ENCODE assay signal across 21 cellular contexts in the genomic region with DNA sequence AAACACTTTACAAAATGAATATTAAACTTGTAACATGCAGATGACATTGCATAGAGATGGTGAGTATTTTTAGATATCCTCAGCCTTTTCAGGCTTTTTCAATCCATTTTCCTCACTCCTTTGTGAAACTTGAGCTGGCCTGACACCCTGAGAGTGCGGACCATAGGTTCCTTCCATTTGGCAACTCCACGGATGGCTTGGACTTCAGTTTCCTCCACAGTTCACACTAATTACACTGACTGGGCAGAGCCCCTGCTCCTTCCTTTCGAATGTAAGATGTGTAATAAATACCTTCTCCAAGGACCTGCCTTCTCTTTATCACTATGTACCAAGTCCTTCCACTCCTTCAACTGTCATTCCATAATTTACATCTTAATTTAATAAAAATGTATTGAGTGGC.
DNase-seq lines count a peak whose midpoint lies in the region; ATAC-seq and TF ChIP-seq lines count a peak whose summit lies in the region.
"Had no signal": no experiment of that assay in that cellular context is flagged by ENCODE, and none has a peak within 500 bp of the region (broad histone marks: within the 10 kb centered on the region; RNA-seq: fewer than 3 reads in every experiment).

No MANE protein-coding gene starts in this region.

- DNase-seq in NCI-H69 (lab: John Stamatoyannopoulos, UW) (peak; percentile 46), hepatocyte (ENCODE audit: low spot score) (peak; percentile 25), neural crest cell (ENCODE audit: low read depth, low spot score) (no peak), lower leg skin (ENCODE audit: low spot score in 2 of 2) (no peak), ACHN (no peak)
- DNase-seq in activated CD8-positive, alpha-beta T cell treated with anti-CD3 and anti-CD28 coated beads for 36 hours = no peak
- no peak for DNase-seq in activated CD8-positive, alpha-beta memory T cell treated with anti-CD3 and anti-CD28 coated beads, Interleukin-2, amount 10 ng/mL, durations not matched to agents 7 days and 5 days
- DNase-seq: BE2C; Calu3; CD8-positive, alpha-beta memory T cell; HCEC 1CT; NCI-H1048; NCI-H1694 treated with DMSO at 0.1 percent for 48 hours; NCI-H2227 treated with DMSO at 0.1 percent for 48 hours; NCI-H526 treated with DMSO at 0.1 percent for 48 hours; SIG-M5 had no signal

- no peaks in the 10 kb centered on the region for H3K4me1 ChIP-seq in hepatocyte (ENCODE audit: insufficient read depth)
- H3K4me1 ChIP-seq: BE2C had no signal

- H3K4me3 ChIP-seq in hepatocyte (no peak overlapping the region), lower leg skin (ENCODE audit: low read depth, poor library complexity, severe bottlenecking) (no peak overlapping the region)
- H3K4me3 ChIP-seq: SK-N-MC had no signal

- no peaks in the 10 kb centered on the region for H3K9me2 ChIP-seq in hepatocyte (replicated peaks; ENCODE audit: insufficient read depth)

- no peak for ATAC-seq in activated CD8-positive, alpha-beta T cell treated with anti-CD3 and anti-CD28 coated beads for 36 hours
- no peak for ATAC-seq in activated CD8-positive, alpha-beta memory T cell treated with anti-CD3 and anti-CD28 coated beads, Interleukin-2, amount 10 ng/mL, durations not matched to agents 7 days and 5 days
- ATAC-seq: Panc1 had no signal

- peak overlapping the region; percentile 94 for H3K27ac Mint-ChIP-seq in neural crest cell (ENCODE audit: unreplicated experiment)
- no peak overlapping the region for H3K27ac Mint-ChIP-seq in activated CD8-positive, alpha-beta T cell treated with anti-CD3 and anti-CD28 coated beads for 36 hours
- no peak overlapping the region for H3K27ac Mint-ChIP-seq in activated CD8-positive, alpha-beta memory T cell treated with anti-CD3 and anti-CD28 coated beads, Interleukin-2, amount 10 ng/mL, durations not matched to agents 7 days and 5 days
- H3K27ac Mint-ChIP-seq: CD8-positive, alpha-beta memory T cell had no signal

- CTCF ChIA-PET in activated CD8-positive, alpha-beta T cell treated with anti-CD3 and anti-CD28 coated beads for 36 hours (lab: Charles Lee) = no interaction called here
- CTCF ChIA-PET in activated CD8-positive, alpha-beta memory T cell treated with anti-CD3 and anti-CD28 coated beads, Interleukin-2, amount 10 ng/mL, durations not matched to agents 7 days and 5 days (lab: Charles Lee) = no interaction called here

- no peaks in the 10 kb centered on the region for H4K20me1 ChIP-seq in hepatocyte (ENCODE audit: insufficient read depth, poor library complexity, severe bottlenecking)

- no peaks in the 10 kb centered on the region for H3K27me3 ChIP-seq in hepatocyte
- H3K27me3 ChIP-seq: BE2C had no signal

- peaks cover 13% of the 10 kb centered on the region for H3K9me3 Mint-ChIP-seq in neural crest cell
- peaks cover 3% of the 10 kb centered on the region for H3K9me3 Mint-ChIP-seq in activated CD8-positive, alpha-beta T cell treated with anti-CD3 and anti-CD28 coated beads for 36 hours
- H3K9me3 Mint-ChIP-seq in activated CD8-positive, alpha-beta memory T cell treated with anti-CD3 and anti-CD28 coated beads, Interleukin-2, amount 10 ng/mL, durations not matched to agents 7 days and 5 days (ENCODE audit: low read depth) = no peaks in the 10 kb centered on the region

- intact Hi-C loops in lower leg skin (cut with DNase I; ENCODE audit: low total_unique reads) = no loop called here
- intact Hi-C loops in activated CD8-positive, alpha-beta T cell treated with anti-CD3 and anti-CD28 coated beads for 36 hours (cut with micrococcal nuclease) = no loop called here

- POLR2A ChIA-PET in activated CD8-positive, alpha-beta T cell treated with anti-CD3 and anti-CD28 coated beads for 36 hours (lab: Charles Lee) = no interaction called here

- no peaks in the 10 kb centered on the region for H3K36me3 ChIP-seq in hepatocyte (replicated peaks; ENCODE audit: insufficient read depth, low read depth)
- H3K36me3 ChIP-seq: BE2C had no signal

- in situ Hi-C loops in ACHN (cut with HindIII; ENCODE audit: low pct_ligation_motif_present, low pct_unique_long_range_greater_than_20kb, low sequenced_read_pairs) = no loop called here

- H3K79me2 ChIP-seq in hepatocyte = no peaks in the 10 kb centered on the region

- H3K4me3 Mint-ChIP-seq in neural crest cell = no peak overlapping the region
- H3K4me3 Mint-ChIP-seq in activated CD8-positive, alpha-beta T cell treated with anti-CD3 and anti-CD28 coated beads for 36 hours = no peak overlapping the region
- no peak overlapping the region for H3K4me3 Mint-ChIP-seq in activated CD8-positive, alpha-beta memory T cell treated with anti-CD3 and anti-CD28 coated beads, Interleukin-2, amount 10 ng/mL, durations not matched to agents 7 days and 5 days
- H3K4me3 Mint-ChIP-seq: CD14-positive monocyte; CD8-positive, alpha-beta memory T cell had no signal

- no peak for TF ChIP-seq CTCF in hepatocyte (IDR thresholded peaks at IDR 0.05; ENCODE audit: poor library complexity)
- TF ChIP-seq CTCF in neural crest cell (conservative IDR thresholded peaks at IDR 0.05) = no peak
- TF ChIP-seq CTCF in lower leg skin (IDR thresholded peaks at IDR 0.05) = no peak
- no peak for TF ChIP-seq CTCF in activated CD8-positive, alpha-beta T cell treated with anti-CD3 and anti-CD28 coated beads for 36 hours (IDR thresholded peaks at IDR 0.05)

- peak overlapping the region; percentile 30 for H3K4me2 ChIP-seq in hepatocyte

- no peaks in the 10 kb centered on the region for H3K9me3 ChIP-seq in hepatocyte (ENCODE audit: low read depth)
- H3K9me3 ChIP-seq: BE2C had no signal

- H2AFZ ChIP-seq in hepatocyte = no peak overlapping the region

- H3K36me3 Mint-ChIP-seq in neural crest cell (ENCODE audit: low read depth) = peaks cover 18% of the 10 kb centered on the region
- no peaks in the 10 kb centered on the region for H3K36me3 Mint-ChIP-seq in activated CD8-positive, alpha-beta T cell treated with anti-CD3 and anti-CD28 coated beads for 36 hours (ENCODE audit: low read depth)
- no peaks in the 10 kb centered on the region for H3K36me3 Mint-ChIP-seq in activated CD8-positive, alpha-beta memory T cell treated with anti-CD3 and anti-CD28 coated beads, Interleukin-2, amount 10 ng/mL, durations not matched to agents 7 days and 5 days
- H3K36me3 Mint-ChIP-seq: CD14-positive monocyte had no signal

- H3K27ac ChIP-seq in hepatocyte = peak overlapping the region; percentile 69
- H3K27ac ChIP-seq: HL-60, RWPE1, SK-N-MC had no signal

- H3K27me3 Mint-ChIP-seq in neural crest cell (ENCODE audit: low read depth) = no peaks in the 10 kb centered on the region
- H3K27me3 Mint-ChIP-seq in activated CD8-positive, alpha-beta T cell treated with anti-CD3 and anti-CD28 coated beads for 36 hours = peaks cover 2% of the 10 kb centered on the region
- H3K27me3 Mint-ChIP-seq in activated CD8-positive, alpha-beta memory T cell treated with anti-CD3 and anti-CD28 coated beads, Interleukin-2, amount 10 ng/mL, durations not matched to agents 7 days and 5 days = no peaks in the 10 kb centered on the region

- no peak for TF ChIP-seq POLR2A in lower leg skin (IDR thresholded peaks at IDR 0.05)

- peaks cover 62% of the 10 kb centered on the region for H3K4me1 Mint-ChIP-seq in neural crest cell
- peaks cover 5% of the 10 kb centered on the region for H3K4me1 Mint-ChIP-seq in activated CD8-positive, alpha-beta T cell treated with anti-CD3 and anti-CD28 coated beads for 36 hours (ENCODE audit: low read depth)
- no peaks in the 10 kb centered on the region for H3K4me1 Mint-ChIP-seq in activated CD8-positive, alpha-beta memory T cell treated with anti-CD3 and anti-CD28 coated beads, Interleukin-2, amount 10 ng/mL, durations not matched to agents 7 days and 5 days

- WGBS in hepatocyte (ENCODE audit: low lambda C conversion rate, missing lambda C conversion rate) = 53% methylated on average over 3 of the region's 3 CpGs
- WGBS in lower leg skin, 2 donors = 70 to 81% methylated on average over 3 of the region's 3 CpGs

Comparison
In these comparisons a context has a peak if more than half of its experiments do, and no peak if none do; other contexts are left out.
1. DNase-seq: peak in NCI-H69 (single experiment) and hepatocyte (single experiment); none in neural crest cell (single experiment), lower leg skin (0 of 2), ACHN (single experiment), activated CD8-positive, alpha-beta T cell treated with anti-CD3 and anti-CD28 coated beads for 36 hours (single experiment) and activated CD8-positive, alpha-beta memory T cell treated with anti-CD3 and anti-CD28 coated beads, Interleukin-2, amount 10 ng/mL, durations not matched to agents 7 days and 5 days (single experiment).